14 cellular contexts compared by ENCODE assay signal in the genomic region with DNA sequence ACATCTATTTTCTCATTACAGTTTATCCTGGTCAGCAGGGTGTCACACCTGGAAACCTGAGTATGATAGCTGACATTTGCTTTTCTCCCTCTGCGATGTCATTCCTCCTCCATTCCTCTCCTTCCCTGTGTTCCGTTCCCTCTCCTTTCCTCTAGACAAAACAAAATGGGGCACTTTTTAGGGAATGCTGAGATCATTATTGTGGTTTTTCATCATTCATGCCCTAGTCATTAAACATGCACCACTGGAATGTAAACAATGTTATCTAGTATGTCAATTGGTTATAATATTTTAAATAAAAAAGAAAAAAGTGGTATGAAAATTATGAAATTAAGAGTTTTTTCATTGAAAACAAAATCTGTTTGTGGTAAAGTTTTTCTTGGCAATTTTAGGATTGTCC.
DNase-seq lines count a peak whose midpoint lies in the region; ATAC-seq, FAIRE-seq and TF ChIP-seq lines count a peak whose summit lies in the region.
"Had no signal": no experiment of that assay in that cellular context is flagged by ENCODE, and none has a peak within 500 bp of the region (broad histone marks: within the 10 kb centered on the region; RNA-seq: fewer than 3 reads in every experiment).

No MANE protein-coding gene starts in this region.

- FAIRE-seq in islet of Langerhans (lab: Jason Lieb, UNC): peak; percentile 79

- no peak for TF ChIP-seq CTCF in HFFc6 (IDR thresholded peaks at IDR 0.05)

- H3K4me3 Mint-ChIP-seq in HFFc6: peak overlapping the region; percentile 29
- no peak overlapping the region for H3K4me3 Mint-ChIP-seq in activated T-cell treated with anti-CD3 and anti-CD28 coated beads, Interleukin-2, amount 50 U/mL, for 4 hours
- H3K4me3 Mint-ChIP-seq: nephron progenitor cell; stimulated activated naive CD8-positive, alpha-beta T cell treated with anti-CD3 and anti-CD28 coated beads, Interleukin-15, Interleukin-2, amounts not matched to agents 100 ng/mL and 50 ng/mL, for 24 hours had no signal

- peaks cover 12% of the 10 kb centered on the region for H3K27me3 Mint-ChIP-seq in HFFc6 (ENCODE audit: insufficient read depth)
- H3K27me3 Mint-ChIP-seq in activated T-cell treated with anti-CD3 and anti-CD28 coated beads, Interleukin-2, amount 50 U/mL, for 4 hours (ENCODE audit: low read depth): no peaks in the 10 kb centered on the region
- H3K27me3 Mint-ChIP-seq: stimulated activated naive CD8-positive, alpha-beta T cell treated with anti-CD3 and anti-CD28 coated beads, Interleukin-15, Interleukin-2, amounts not matched to agents 100 ng/mL and 50 ng/mL, for 24 hours had no signal

- H3K36me3 Mint-ChIP-seq in HFFc6 (ENCODE audit: low read depth): peaks cover 40% of the 10 kb centered on the region
- H3K36me3 Mint-ChIP-seq in activated T-cell treated with anti-CD3 and anti-CD28 coated beads, Interleukin-2, amount 50 U/mL, for 4 hours (ENCODE audit: insufficient read depth): peaks cover 7% of the 10 kb centered on the region

- no peak for ATAC-seq in activated T-cell treated with anti-CD3 and anti-CD28 coated beads, Interleukin-2, amount 50 U/mL, for 4 hours

- H3K9me3 Mint-ChIP-seq in HFFc6: no peaks in the 10 kb centered on the region
- no peaks in the 10 kb centered on the region for H3K9me3 Mint-ChIP-seq in activated T-cell treated with anti-CD3 and anti-CD28 coated beads, Interleukin-2, amount 50 U/mL, for 4 hours
- H3K9me3 Mint-ChIP-seq: nephron progenitor cell; stimulated activated naive CD8-positive, alpha-beta T cell treated with anti-CD3 and anti-CD28 coated beads, Interleukin-15, Interleukin-2, amounts not matched to agents 100 ng/mL and 50 ng/mL, for 24 hours had no signal

- peak; percentile 55 for DNase-seq in A172 (ENCODE audit: low spot score)
- DNase-seq in HFFc6: peak; percentile 74
- DNase-seq in astrocyte of the hippocampus (ENCODE audit: low read depth, low spot score): peak; percentile 53
- no peak for DNase-seq in retina
- DNase-seq in effector CD4-positive, alpha-beta T cell: no peak
- DNase-seq in activated T-cell treated with anti-CD3 and anti-CD28 coated beads, Interleukin-2, amount 50 U/mL, for 4 hours: no peak
- no peak for DNase-seq in GF-D8 (lab: John Stamatoyannopoulos, UW)
- DNase-seq: central memory CD4-positive, alpha-beta T cell; MV-4-11; NCI-H2171; nephron progenitor cell; SIG-M5 had no signal

- peak overlapping the region; percentile 78; the same call in 1 of the 2 replicates for H3K27ac Mint-ChIP-seq in HFFc6
- H3K27ac Mint-ChIP-seq: nephron progenitor cell; stimulated activated naive CD8-positive, alpha-beta T cell treated with anti-CD3 and anti-CD28 coated beads, Interleukin-15, Interleukin-2, amounts not matched to agents 100 ng/mL and 50 ng/mL, for 24 hours had no signal

- H3K4me1 Mint-ChIP-seq in HFFc6 (ENCODE audit: low read depth): peaks cover 10% of the 10 kb centered on the region
- H3K4me1 Mint-ChIP-seq in activated T-cell treated with anti-CD3 and anti-CD28 coated beads, Interleukin-2, amount 50 U/mL, for 4 hours (ENCODE audit: low read depth): no peaks in the 10 kb centered on the region

Comparison
In these comparisons a context has a peak if more than half of its experiments do, and no peak if none do; other contexts are left out.
1. DNase-seq: peak in A172 (single experiment), HFFc6 (single experiment) and astrocyte of the hippocampus (single experiment); none in retina (single experiment), effector CD4-positive, alpha-beta T cell (single experiment), activated T-cell treated with anti-CD3 and anti-CD28 coated beads, Interleukin-2, amount 50 U/mL, for 4 hours (single experiment) and GF-D8 (single experiment).